1 cellular context compared by ENCODE assay signal in the genomic region with DNA sequence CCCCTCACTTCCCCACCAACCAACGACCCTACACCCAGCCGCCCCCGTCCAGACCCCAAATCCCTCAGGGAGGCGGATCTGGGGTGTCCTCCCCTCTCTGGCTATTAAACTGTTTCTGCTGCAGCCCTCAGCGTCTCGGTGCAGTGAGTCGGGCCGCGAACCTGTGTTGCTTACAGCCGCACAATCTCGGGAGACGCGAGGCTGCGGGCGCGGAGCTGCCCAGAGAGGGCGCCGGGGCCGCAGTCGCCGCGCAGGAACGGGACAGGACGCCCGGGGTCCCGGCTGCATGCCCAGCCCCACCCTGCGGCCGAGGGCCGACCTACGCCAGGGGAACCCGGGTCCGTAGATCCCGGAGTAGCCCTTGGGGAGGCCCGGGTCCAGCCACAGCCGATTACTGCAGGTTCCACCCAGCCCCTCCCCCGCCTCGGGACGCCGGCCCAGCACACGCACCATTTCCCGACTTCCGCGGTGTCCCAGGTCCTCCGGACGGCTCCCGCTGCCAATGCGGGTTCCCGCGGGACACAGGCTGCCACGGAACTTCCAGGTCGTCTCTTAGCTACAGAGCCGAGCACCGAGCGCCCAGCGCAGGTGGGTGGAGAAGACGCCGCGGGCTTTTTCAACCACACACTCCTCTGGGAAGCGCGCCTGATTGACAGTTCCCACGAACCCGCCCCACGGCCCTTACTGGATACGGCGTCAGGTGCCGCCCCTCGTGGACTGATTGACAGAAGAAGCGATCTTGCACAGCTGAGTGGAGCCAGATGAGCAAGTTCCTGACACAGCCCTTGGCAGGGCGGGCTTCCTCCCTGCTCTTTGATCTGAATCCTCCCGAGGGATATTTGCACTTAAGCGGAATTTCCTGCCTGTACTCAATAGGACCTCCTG.
TF ChIP-seq lines count a peak whose summit lies in the region.

A gene (minus strand): TSS at position 654 of the 885 bp plus-strand sequence. CDS start 201 bp downstream, at position 453.

TF ChIP-seq in HEK293, 187 proteins besides CTCF, POLR2A, EP300 and RAD21 (continued from another document):
- no peak for TF ChIP-seq ZSCAN16 (tag by site-specific recombination; IDR thresholded peaks at IDR 0.05)
- TF ChIP-seq BCL11A (tag by site-specific recombination; IDR thresholded peaks at IDR 0.05; ENCODE audit: low read depth) = no peak
- TF ChIP-seq, protein P1, sequence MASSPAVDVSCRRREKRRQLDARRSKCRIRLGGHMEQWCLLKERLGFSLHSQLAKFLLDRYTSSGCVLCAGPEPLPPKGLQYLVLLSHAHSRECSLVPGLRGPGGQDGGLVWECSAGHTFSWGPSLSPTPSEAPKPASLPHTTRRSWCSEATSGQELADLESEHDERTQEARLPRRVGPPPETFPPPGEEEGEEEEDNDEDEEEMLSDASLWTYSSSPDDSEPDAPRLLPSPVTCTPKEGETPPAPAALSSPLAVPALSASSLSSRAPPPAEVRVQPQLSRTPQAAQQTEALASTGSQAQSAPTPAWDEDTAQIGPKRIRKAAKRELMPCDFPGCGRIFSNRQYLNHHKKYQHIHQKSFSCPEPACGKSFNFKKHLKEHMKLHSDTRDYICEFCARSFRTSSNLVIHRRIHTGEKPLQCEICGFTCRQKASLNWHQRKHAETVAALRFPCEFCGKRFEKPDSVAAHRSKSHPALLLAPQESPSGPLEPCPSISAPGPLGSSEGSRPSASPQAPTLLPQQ (tag by site-specific recombination; IDR thresholded peaks at IDR 0.05) = 0 out of 2 replicates have a peak, but pooled peaks have one; percentile 11
- no peak for TF ChIP-seq ZNF670 (tag by site-specific recombination; IDR thresholded peaks at IDR 0.05; ENCODE audit: low read depth)
- no peak for TF ChIP-seq GLI2 (tag by site-specific recombination; IDR thresholded peaks at IDR 0.05; ENCODE audit: borderline replicate concordance, low read depth)
- TF ChIP-seq, protein P2, sequence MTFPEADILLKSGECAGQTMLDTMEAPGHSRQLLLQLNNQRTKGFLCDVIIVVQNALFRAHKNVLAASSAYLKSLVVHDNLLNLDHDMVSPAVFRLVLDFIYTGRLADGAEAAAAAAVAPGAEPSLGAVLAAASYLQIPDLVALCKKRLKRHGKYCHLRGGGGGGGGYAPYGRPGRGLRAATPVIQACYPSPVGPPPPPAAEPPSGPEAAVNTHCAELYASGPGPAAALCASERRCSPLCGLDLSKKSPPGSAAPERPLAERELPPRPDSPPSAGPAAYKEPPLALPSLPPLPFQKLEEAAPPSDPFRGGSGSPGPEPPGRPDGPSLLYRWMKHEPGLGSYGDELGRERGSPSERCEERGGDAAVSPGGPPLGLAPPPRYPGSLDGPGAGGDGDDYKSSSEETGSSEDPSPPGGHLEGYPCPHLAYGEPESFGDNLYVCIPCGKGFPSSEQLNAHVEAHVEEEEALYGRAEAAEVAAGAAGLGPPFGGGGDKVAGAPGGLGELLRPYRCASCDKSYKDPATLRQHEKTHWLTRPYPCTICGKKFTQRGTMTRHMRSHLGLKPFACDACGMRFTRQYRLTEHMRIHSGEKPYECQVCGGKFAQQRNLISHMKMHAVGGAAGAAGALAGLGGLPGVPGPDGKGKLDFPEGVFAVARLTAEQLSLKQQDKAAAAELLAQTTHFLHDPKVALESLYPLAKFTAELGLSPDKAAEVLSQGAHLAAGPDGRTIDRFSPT (tag by site-specific recombination; IDR thresholded peaks at IDR 0.05) = no peak; the same call in 1 of the 2 replicates
- TF ChIP-seq, protein P3, sequence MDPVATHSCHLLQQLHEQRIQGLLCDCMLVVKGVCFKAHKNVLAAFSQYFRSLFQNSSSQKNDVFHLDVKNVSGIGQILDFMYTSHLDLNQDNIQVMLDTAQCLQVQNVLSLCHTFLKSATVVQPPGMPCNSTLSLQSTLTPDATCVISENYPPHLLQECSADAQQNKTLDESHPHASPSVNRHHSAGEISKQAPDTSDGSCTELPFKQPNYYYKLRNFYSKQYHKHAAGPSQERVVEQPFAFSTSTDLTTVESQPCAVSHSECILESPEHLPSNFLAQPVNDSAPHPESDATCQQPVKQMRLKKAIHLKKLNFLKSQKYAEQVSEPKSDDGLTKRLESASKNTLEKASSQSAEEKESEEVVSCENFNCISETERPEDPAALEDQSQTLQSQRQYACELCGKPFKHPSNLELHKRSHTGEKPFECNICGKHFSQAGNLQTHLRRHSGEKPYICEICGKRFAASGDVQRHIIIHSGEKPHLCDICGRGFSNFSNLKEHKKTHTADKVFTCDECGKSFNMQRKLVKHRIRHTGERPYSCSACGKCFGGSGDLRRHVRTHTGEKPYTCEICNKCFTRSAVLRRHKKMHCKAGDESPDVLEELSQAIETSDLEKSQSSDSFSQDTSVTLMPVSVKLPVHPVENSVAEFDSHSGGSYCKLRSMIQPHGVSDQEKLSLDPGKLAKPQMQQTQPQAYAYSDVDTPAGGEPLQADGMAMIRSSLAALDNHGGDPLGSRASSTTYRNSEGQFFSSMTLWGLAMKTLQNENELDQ (tag by site-specific recombination; IDR thresholded peaks at IDR 0.05; ENCODE audit: low read depth) = no peak
- TF ChIP-seq ZNF837 (tag by site-specific recombination; IDR thresholded peaks at IDR 0.05) = no peak
- TF ChIP-seq, protein P4, sequence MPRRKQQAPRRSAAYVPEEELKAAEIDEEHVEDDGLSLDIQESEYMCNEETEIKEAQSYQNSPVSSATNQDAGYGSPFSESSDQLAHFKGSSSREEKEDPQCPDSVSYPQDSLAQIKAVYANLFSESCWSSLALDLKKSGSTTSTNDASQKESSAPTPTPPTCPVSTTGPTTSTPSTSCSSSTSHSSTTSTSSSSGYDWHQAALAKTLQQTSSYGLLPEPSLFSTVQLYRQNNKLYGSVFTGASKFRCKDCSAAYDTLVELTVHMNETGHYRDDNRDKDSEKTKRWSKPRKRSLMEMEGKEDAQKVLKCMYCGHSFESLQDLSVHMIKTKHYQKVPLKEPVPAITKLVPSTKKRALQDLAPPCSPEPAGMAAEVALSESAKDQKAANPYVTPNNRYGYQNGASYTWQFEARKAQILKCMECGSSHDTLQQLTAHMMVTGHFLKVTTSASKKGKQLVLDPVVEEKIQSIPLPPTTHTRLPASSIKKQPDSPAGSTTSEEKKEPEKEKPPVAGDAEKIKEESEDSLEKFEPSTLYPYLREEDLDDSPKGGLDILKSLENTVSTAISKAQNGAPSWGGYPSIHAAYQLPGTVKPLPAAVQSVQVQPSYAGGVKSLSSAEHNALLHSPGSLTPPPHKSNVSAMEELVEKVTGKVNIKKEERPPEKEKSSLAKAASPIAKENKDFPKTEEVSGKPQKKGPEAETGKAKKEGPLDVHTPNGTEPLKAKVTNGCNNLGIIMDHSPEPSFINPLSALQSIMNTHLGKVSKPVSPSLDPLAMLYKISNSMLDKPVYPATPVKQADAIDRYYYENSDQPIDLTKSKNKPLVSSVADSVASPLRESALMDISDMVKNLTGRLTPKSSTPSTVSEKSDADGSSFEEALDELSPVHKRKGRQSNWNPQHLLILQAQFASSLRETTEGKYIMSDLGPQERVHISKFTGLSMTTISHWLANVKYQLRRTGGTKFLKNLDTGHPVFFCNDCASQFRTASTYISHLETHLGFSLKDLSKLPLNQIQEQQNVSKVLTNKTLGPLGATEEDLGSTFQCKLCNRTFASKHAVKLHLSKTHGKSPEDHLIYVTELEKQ (tag by site-specific recombination; IDR thresholded peaks at IDR 0.05; ENCODE audit: borderline replicate concordance) = peak; percentile 37; the same call in 1 of the 2 replicates
TF ChIP-seq in HEK293: peak in this region for 43.
